ENCODE assay signal across 36 cellular contexts in genomic region chr10:47303866-47304265, GRCh38. TPM values are rescaled to one million over a fixed set of nuclear protein-coding genes. Genes with fewer than 3 reads are reported as not detected.
"Had no signal": no experiment of that assay in that cellular context is flagged by ENCODE, and none has a peak within 500 bp of the region (broad histone marks: within the 10 kb centered on the region; RNA-seq: fewer than 3 reads in every experiment).

No MANE protein-coding gene starts in this region.

- DNase-seq: activated CD4-positive, alpha-beta memory T cell treated with anti-CD3 and anti-CD28 coated beads for 36 hours; activated CD4-positive, alpha-beta T cell treated with anti-CD3 and anti-CD28 coated beads for 36 hours; activated CD4-positive, alpha-beta T cell treated with anti-CD3 and anti-CD28 coated beads, Interleukin-2, amount 10 ng/mL, durations not matched to agents 24 days and 14 days; activated CD4-positive, CD25-positive, alpha-beta regulatory T cell; activated CD4-positive, CD25-positive, alpha-beta regulatory T cell treated with anti-CD3 and anti-CD28 coated beads, Interleukin-2, amount 50 U/mL, for 72 hours; activated CD8-positive, alpha-beta memory T cell treated with anti-CD3 and anti-CD28 coated beads, Interleukin-2, amount 10 ng/mL, durations not matched to agents 7 days and 5 days; activated CD8-positive, alpha-beta memory T cell treated with anti-CD3 and anti-CD28 coated beads, Interleukin-2, amount 50 U/mL, for 4 hours; activated CD8-positive, alpha-beta T cell treated with anti-CD3 and anti-CD28 coated beads, Interleukin-2, amount 10 ng/mL, durations not matched to agents 7 days and 5 days; activated effector memory CD4-positive, alpha-beta T cell treated with Interleukin-2 at 50 U/mL for 16 hours; activated gamma-delta T cell treated with Interleukin-2 at 50 U/mL for 16 hours; activated naive CD4-positive, alpha-beta T cell treated with anti-CD3 and anti-CD28 coated beads, Interleukin-2, amount 50 U/mL, for 16 hours; activated naive CD4-positive, alpha-beta T cell treated with Interleukin-2 at 50 U/mL for 16 hours; activated T-cell treated with anti-CD3 and anti-CD28 coated beads, Interleukin-2, amount 50 U/mL, for 1 hour; adrenal gland; amygdala; aorta; cortex of kidney; dermis blood vessel endothelial cell; effector CD4-positive, alpha-beta T cell; effector memory CD8-positive, alpha-beta T cell; esophagus squamous epithelium; foreskin melanocyte; T-helper 2 cell had no signal

- H3K27ac Mint-ChIP-seq: activated CD4-positive, alpha-beta memory T cell treated with anti-CD3 and anti-CD28 coated beads for 36 hours; activated CD4-positive, alpha-beta T cell treated with anti-CD3 and anti-CD28 coated beads for 36 hours; activated CD4-positive, alpha-beta T cell treated with anti-CD3 and anti-CD28 coated beads, Interleukin-2, amount 10 ng/mL, durations not matched to agents 24 days and 14 days; activated CD8-positive, alpha-beta memory T cell treated with anti-CD3 and anti-CD28 coated beads, Interleukin-2, amount 10 ng/mL, durations not matched to agents 7 days and 5 days; activated CD8-positive, alpha-beta T cell treated with anti-CD3 and anti-CD28 coated beads, Interleukin-2, amount 10 ng/mL, durations not matched to agents 7 days and 5 days; activated naive CD8-positive, alpha-beta T cell; activated T-helper 17 cell treated with anti-CD3 and anti-CD28 coated beads, Interleukin-2, amount 50 U/mL, for 72 hours; brain; effector memory CD8-positive, alpha-beta T cell had no signal

- H3K36me3 Mint-ChIP-seq: activated CD4-positive, alpha-beta memory T cell treated with anti-CD3 and anti-CD28 coated beads for 36 hours; activated CD8-positive, alpha-beta memory T cell treated with anti-CD3 and anti-CD28 coated beads, Interleukin-2, amount 10 ng/mL, durations not matched to agents 7 days and 5 days; activated naive CD8-positive, alpha-beta T cell; brain had no signal

- H3K4me3 Mint-ChIP-seq: activated CD4-positive, alpha-beta memory T cell treated with anti-CD3 and anti-CD28 coated beads for 36 hours; activated CD4-positive, alpha-beta T cell treated with anti-CD3 and anti-CD28 coated beads for 36 hours; activated CD4-positive, alpha-beta T cell treated with anti-CD3 and anti-CD28 coated beads, Interleukin-2, amount 10 ng/mL, durations not matched to agents 24 days and 14 days; activated CD8-positive, alpha-beta memory T cell treated with anti-CD3 and anti-CD28 coated beads, Interleukin-2, amount 10 ng/mL, durations not matched to agents 7 days and 5 days; activated CD8-positive, alpha-beta T cell treated with anti-CD3 and anti-CD28 coated beads, Interleukin-2, amount 10 ng/mL, durations not matched to agents 7 days and 5 days; activated naive CD8-positive, alpha-beta T cell; activated T-helper 17 cell treated with anti-CD3 and anti-CD28 coated beads, Interleukin-2, amount 50 U/mL, for 72 hours; central memory CD8-positive, alpha-beta T cell; effector memory CD8-positive, alpha-beta T cell had no signal

- ATAC-seq: activated CD4-positive, alpha-beta T cell treated with anti-CD3 and anti-CD28 coated beads for 36 hours; activated CD8-positive, alpha-beta memory T cell treated with anti-CD3 and anti-CD28 coated beads, Interleukin-2, amount 10 ng/mL, durations not matched to agents 7 days and 5 days; activated CD8-positive, alpha-beta T cell treated with anti-CD3 and anti-CD28 coated beads, Interleukin-2, amount 10 ng/mL, durations not matched to agents 7 days and 5 days; activated T-helper 17 cell treated with anti-CD3 and anti-CD28 coated beads, Interleukin-2, amount 50 U/mL, for 72 hours; effector memory CD8-positive, alpha-beta T cell; gastroesophageal sphincter had no signal

- H3K9me3 Mint-ChIP-seq: activated CD4-positive, alpha-beta memory T cell treated with anti-CD3 and anti-CD28 coated beads for 36 hours; activated CD4-positive, alpha-beta T cell treated with anti-CD3 and anti-CD28 coated beads, Interleukin-2, amount 10 ng/mL, durations not matched to agents 24 days and 14 days; activated T-helper 17 cell treated with anti-CD3 and anti-CD28 coated beads, Interleukin-2, amount 50 U/mL, for 72 hours; brain; central memory CD8-positive, alpha-beta T cell; effector memory CD8-positive, alpha-beta T cell had no signal

RNA-seq across cellular contexts. Expression of gene GDF10, which starts 3.9 kb away (rescaled TPM):
- total RNA-seq: activated CD8-positive, alpha-beta T cell treated with anti-CD3 and anti-CD28 coated beads, Interleukin-2, amount 10 ng/mL, durations not matched to agents 7 days and 5 days; dermis blood vessel endothelial cell; fibroblast of villous mesenchyme; glomerular endothelial cell; T-helper 1 cell treated with Interleukin-12 subunit alpha and Interleukin-12 subunit beta and Interleukin-4 antibody, amounts not matched to agents 30 ng/mL and 1 ng/mL, for 36 hours had no signal

RNA-seq across cellular contexts. Expression of gene GDF2, which starts 18.4 kb away (rescaled TPM):
- total RNA-seq: activated CD4-positive, alpha-beta memory T cell treated with anti-CD3 and anti-CD28 coated beads for 36 hours; activated CD4-positive, alpha-beta T cell treated with anti-CD3 and anti-CD28 coated beads for 36 hours; activated CD4-positive, alpha-beta T cell treated with anti-CD3 and anti-CD28 coated beads, Interleukin-2, amount 10 ng/mL, durations not matched to agents 24 days and 14 days; activated CD8-positive, alpha-beta memory T cell treated with anti-CD3 and anti-CD28 coated beads for 36 hours; activated CD8-positive, alpha-beta memory T cell treated with anti-CD3 and anti-CD28 coated beads, Interleukin-2, amount 10 ng/mL, durations not matched to agents 7 days and 5 days; activated CD8-positive, alpha-beta T cell treated with anti-CD3 and anti-CD28 coated beads, Interleukin-2, amount 10 ng/mL, durations not matched to agents 7 days and 5 days; activated T-helper 17 cell treated with anti-CD3 and anti-CD28 coated beads, Interleukin-2, amount 50 U/mL, for 72 hours; adrenal gland; aorta; breast epithelium; cerebellum; dermis blood vessel endothelial cell; esophagus squamous epithelium; fibroblast of lung; fibroblast of villous mesenchyme; gastroesophageal sphincter; glomerular endothelial cell; T-helper 1 cell treated with Interleukin-12 subunit alpha and Interleukin-12 subunit beta and Interleukin-4 antibody, amounts not matched to agents 30 ng/mL and 1 ng/mL, for 36 hours had no signal

RNA-seq across cellular contexts. Expression of gene RBP3, which starts 44.3 kb away (rescaled TPM):
- total RNA-seq: activated CD4-positive, alpha-beta memory T cell treated with anti-CD3 and anti-CD28 coated beads for 36 hours; activated CD4-positive, alpha-beta T cell treated with anti-CD3 and anti-CD28 coated beads for 36 hours; activated CD4-positive, alpha-beta T cell treated with anti-CD3 and anti-CD28 coated beads, Interleukin-2, amount 10 ng/mL, durations not matched to agents 24 days and 14 days; activated CD8-positive, alpha-beta memory T cell treated with anti-CD3 and anti-CD28 coated beads for 36 hours; activated CD8-positive, alpha-beta memory T cell treated with anti-CD3 and anti-CD28 coated beads, Interleukin-2, amount 10 ng/mL, durations not matched to agents 7 days and 5 days; activated CD8-positive, alpha-beta T cell treated with anti-CD3 and anti-CD28 coated beads, Interleukin-2, amount 10 ng/mL, durations not matched to agents 7 days and 5 days; activated T-helper 17 cell treated with anti-CD3 and anti-CD28 coated beads, Interleukin-2, amount 50 U/mL, for 72 hours; aorta; breast epithelium; cardiac muscle cell; cerebellum; dermis blood vessel endothelial cell; esophagus squamous epithelium; fibroblast of lung; fibroblast of villous mesenchyme; gastroesophageal sphincter; glomerular endothelial cell; T-helper 1 cell treated with Interleukin-12 subunit alpha and Interleukin-12 subunit beta and Interleukin-4 antibody, amounts not matched to agents 30 ng/mL and 1 ng/mL, for 36 hours had no signal
